In genomic region chr15:98360031-98360430, GRCh38 we compare ENCODE assay signal across 6 cellular contexts.
"Had no signal": no experiment of that assay in that cellular context is flagged by ENCODE, and none has a peak within 500 bp of the region (broad histone marks: within the 10 kb centered on the region; RNA-seq: fewer than 3 reads in every experiment).

No MANE protein-coding gene starts in this region.

- DNase-seq: GM23248, GOT3, H9, HCEC 1CT, IMR-90 had no signal

- H3K4me1 Mint-ChIP-seq: H9 had no signal

- H3K4me3 ChIP-seq: GM23248, K562 had no signal

- ATAC-seq: K562 had no signal

- H3K4me3 Mint-ChIP-seq: H9 had no signal

- H3K27ac Mint-ChIP-seq: H9 had no signal

- H3K27ac ChIP-seq: GM23248 had no signal
